24 cellular contexts compared by ENCODE assay signal in the genomic region with DNA sequence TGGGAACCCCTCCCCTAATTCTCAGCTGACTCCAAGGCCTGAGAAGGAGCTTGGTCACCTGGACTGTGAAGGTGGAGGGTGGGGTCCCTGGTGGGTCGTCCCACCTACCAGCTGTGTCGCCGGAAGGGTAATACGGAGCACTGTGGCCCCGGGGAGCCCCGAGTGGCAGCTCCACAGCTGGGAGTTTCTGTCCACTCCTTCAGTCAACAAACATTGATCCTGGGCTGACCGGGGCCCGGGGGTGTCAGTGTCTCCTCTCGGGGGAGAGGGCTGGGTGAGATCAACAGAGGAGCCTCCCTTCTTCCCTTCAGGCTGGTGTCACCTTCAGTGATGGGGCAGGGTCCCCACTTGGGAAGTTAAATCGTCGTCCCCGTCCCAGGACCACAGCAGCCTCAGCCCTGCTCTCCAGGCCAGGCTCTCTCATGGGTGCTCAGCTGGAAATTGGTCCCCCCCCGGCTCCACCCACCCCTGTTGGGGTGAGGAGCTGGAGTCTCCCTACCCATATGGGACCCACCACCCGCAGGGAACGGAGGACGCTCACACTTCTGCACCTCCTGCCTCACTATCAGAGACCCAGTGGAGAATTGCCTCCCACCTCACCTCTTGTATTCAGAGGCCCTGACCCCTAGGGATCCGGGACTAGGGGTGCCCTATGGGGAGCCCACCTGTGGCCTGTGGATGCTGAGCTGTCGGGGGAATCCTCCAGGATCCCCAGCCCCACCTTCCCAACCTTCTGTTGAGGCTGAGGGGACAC. TPM values are rescaled to one million over a fixed set of nuclear protein-coding genes. Genes with fewer than 3 reads are reported as not detected.
A peak's percentile ranks its signal among the peaks of the same experiment; 100 is the strongest.
DNase-seq lines count a peak whose midpoint lies in the region; ATAC-seq, FAIRE-seq and TF ChIP-seq lines count a peak whose summit lies in the region.
"Had no signal": no experiment of that assay in that cellular context is flagged by ENCODE, and none has a peak within 500 bp of the region (broad histone marks: within the 10 kb centered on the region; RNA-seq: fewer than 3 reads in every experiment).

No MANE protein-coding gene starts in this region.

- H3K4me1 ChIP-seq in HEK293 (ENCODE audit: control insufficient read depth, insufficient read depth, low read length) (peaks cover 2% of the 10 kb centered on the region; the same call in 1 of the 2 replicates), K562 (replicated peaks in 1 of 2; ENCODE audit: control insufficient read depth in 2 of 2, insufficient read depth in 2 of 2, low read length in 2 of 2) (peaks cover 0 to 74% of the 10 kb centered on the region in 2 experiments; a peak in 3 of 5 replicates), liver (ENCODE audit: control insufficient read depth in 4 of 4, insufficient read depth in 4 of 4, low read length in 3 of 4) (peaks cover 14 to 29% (median 23%) of the 10 kb centered on the region in 4 donors), osteoblast (ENCODE audit: insufficient read depth, low read length) (no peaks in the 10 kb centered on the region)

- no TSS peak for BruUV-seq in K562 (replicated peaks; lab: Mats Ljungman, UMichigan)

- TF ChIP-seq CTCF in HEK293 (tag by site-specific recombination; IDR thresholded peaks at IDR 0.05) (no peak), K562 (IDR thresholded peaks at IDR 0.05 in 2 of 3, conservative IDR thresholded peaks at IDR 0.05 in 1 of 3; ENCODE audit: insufficient read depth in 2 of 3, low read depth in 1 of 3, low read length in 3 of 3) (no peak), liver (IDR thresholded peaks at IDR 0.05; ENCODE audit: low read depth, low read length, missing input control) (no peak), osteoblast (IDR thresholded peaks at IDR 0.05; ENCODE audit: extremely low read depth, low read depth, low read length) (no peak), osteocyte (IDR thresholded peaks at IDR 0.05) (no peak)

- TF ChIP-seq RAD21 in K562 (CRISPR knock-in tag; conservative IDR thresholded peaks at IDR 0.05 in 1 of 2, IDR thresholded peaks at IDR 0.05 in 1 of 2): no peak
- no peak for TF ChIP-seq RAD21 in liver (IDR thresholded peaks at IDR 0.05)

- H2AFZ ChIP-seq in K562 (ENCODE audit: low read depth, low read length): no peak overlapping the region
- H2AFZ ChIP-seq in osteoblast (ENCODE audit: low read length): no peak overlapping the region

- H3K36me3 ChIP-seq in HEK293 (ENCODE audit: control insufficient read depth in 2 of 2, insufficient read depth in 1 of 2, low read length in 2 of 2) (no peaks in the 10 kb centered on the region), K562 (ENCODE audit: control insufficient read depth, insufficient read depth, low read length) (no peaks in the 10 kb centered on the region), liver (ENCODE audit: control insufficient read depth in 4 of 4, insufficient read depth in 3 of 4, low read depth in 1 of 4, low read length in 3 of 4) (peaks cover 0 to 7% (median 4%) of the 10 kb centered on the region in 4 donors), osteoblast (ENCODE audit: insufficient read depth, low read length) (no peaks in the 10 kb centered on the region)

- H4K20me1 ChIP-seq in K562 (replicated peaks; ENCODE audit: control insufficient read depth, insufficient read depth, low read length) (peaks cover 14% of the 10 kb centered on the region; the same call in 1 of the 2 replicates), osteoblast (ENCODE audit: insufficient read depth, low read length) (no peaks in the 10 kb centered on the region)

- H3K27ac Mint-ChIP-seq in osteocyte (ENCODE audit: unreplicated experiment): no peak overlapping the region
- H3K27ac Mint-ChIP-seq: CD4-positive, alpha-beta T cell had no signal

- in situ Hi-C loops in K562 (cut with MboI): loop anchor here (5.0 kb wide), 1 partner anchor 69 kb away; no protein-coding TSS in a partner anchor

- CTCF ChIA-PET in HEK293 (lab: Yijun Ruan, JAX): interaction anchor here (0.5 to 0.6 kb wide), 2 partner anchors 87 to 567 kb away, joined by 3 read pairs; partner anchors contain the start of genes NDUFAF8 and TEPSIN
- CTCF ChIA-PET in K562 (lab: Yijun Ruan, JAX; ENCODE audit: low intra/inter-chr PET ratio): no interaction called here

- FAIRE-seq in K562 (lab: Jason Lieb, UNC): no peak
- FAIRE-seq: A204.1, D721Med, GM19239, H54 had no signal

- H3K4me1 Mint-ChIP-seq in osteocyte (ENCODE audit: unreplicated experiment): peaks cover 2% of the 10 kb centered on the region

- H3K9ac ChIP-seq in K562 (ENCODE audit: insufficient read depth in 1 of 2, low read depth in 2 of 2, low read length in 2 of 2): peak overlapping the region in 1 of 2 experiments; percentile 68; a peak in 1 of 4 replicates
- no peak overlapping the region for H3K9ac ChIP-seq in liver (ENCODE audit: low read depth in 1 of 2, low read length in 2 of 2)

- TF ChIP-seq EP300 in K562 (IDR thresholded peaks at IDR 0.05; ENCODE audit: low read length): no peak

- no peaks in the 10 kb centered on the region for H3K36me3 Mint-ChIP-seq in osteocyte (ENCODE audit: unreplicated experiment)

- 0 out of 3 replicates have a peak, but pooled peaks have one; percentile 6 for ATAC-seq in K562

- no peaks in the 10 kb centered on the region for H3K9me3 Mint-ChIP-seq in osteocyte (ENCODE audit: unreplicated experiment)
- H3K9me3 Mint-ChIP-seq: CD4-positive, alpha-beta T cell had no signal

- H3K4me3 ChIP-seq in HEK293 (ENCODE audit: low read depth, low read length) (no peak overlapping the region), K562 (no peak overlapping the region), liver (ENCODE audit: low read depth in 1 of 3, low read length in 3 of 3) (peak overlapping the region in 1 of 3 donors; percentile 90), osteoblast (ENCODE audit: insufficient read depth, low read length) (no peak overlapping the region)

- H3K27me3 ChIP-seq in K562 (ENCODE audit: control insufficient read depth in 2 of 2, insufficient read depth in 2 of 2, low read length in 2 of 2) (peaks cover 21 to 83% of the 10 kb centered on the region in 2 experiments; a peak in 4 of 5 replicates), liver (ENCODE audit: control insufficient read depth in 4 of 4, insufficient read depth in 4 of 4, low read length in 3 of 4) (peaks cover 0 to 2% (median 0%) of the 10 kb centered on the region in 4 donors), osteoblast (ENCODE audit: insufficient read depth, low read length) (peaks cover 66% of the 10 kb centered on the region)

- TF ChIP-seq POLR2A in K562 (conservative IDR thresholded peaks at IDR 0.05): no peak

- WGBS in K562 (ENCODE audit: insufficient coverage, low coverage, missing lambda C conversion rate): 3% methylated on average over 17 of the region's 18 CpGs
- WGBS in liver: 59% methylated on average over 18 of the region's 18 CpGs

- H3K9me1 ChIP-seq in K562 (ENCODE audit: control insufficient read depth, insufficient read depth, low read length): no peaks in the 10 kb centered on the region

- H3K27ac ChIP-seq in HEK293 (ENCODE audit: extremely low read depth, low read depth, low read length): no peak overlapping the region
- H3K27ac ChIP-seq in K562 (ENCODE audit: extremely low read depth, low read depth, low read length): no peak overlapping the region
- peak overlapping the region; percentile 78 to 80 for H3K27ac ChIP-seq in liver (ENCODE audit: low read depth in 1 of 2, low read length in 2 of 2)
- H3K27ac ChIP-seq in osteoblast (ENCODE audit: low read depth, low read length): no peak overlapping the region
- H3K27ac ChIP-seq: C4-2B, HL-60 had no signal

- DNase-seq in K562 (ENCODE audit: extremely low read depth in 1 of 4, low spot score in 3 of 4): no peak
- DNase-seq in osteoblast (ENCODE audit: insufficient read length, low spot score, missing footprints): peak; percentile 89
- no peak for DNase-seq in GM03348 (ENCODE audit: low spot score)
- DNase-seq in osteocyte (ENCODE audit: extremely low spot score, unreplicated experiment): no peak
- DNase-seq in NCI-H1930 (lab: John Stamatoyannopoulos, UW): no peak
- DNase-seq: AML-193; Caco-2; CD4-positive, alpha-beta T cell; DMS79; GDM1; IMR-90; Karpas-422; KBM-7 had no signal

- H3K9me3 ChIP-seq in HEK293 (ENCODE audit: control insufficient read depth, insufficient read depth, low read depth, low read length) (no peaks in the 10 kb centered on the region), K562 (replicated peaks; ENCODE audit: control insufficient read depth, insufficient read depth, low read depth, low read length) (peaks cover 3% of the 10 kb centered on the region; the same call in 1 of the 2 replicates), liver (ENCODE audit: control insufficient read depth in 4 of 4, low read length in 3 of 4) (no peaks in the 10 kb centered on the region), osteoblast (ENCODE audit: low read depth, low read length) (no peaks in the 10 kb centered on the region)
- H3K9me3 ChIP-seq: Caco-2 had no signal

- H3K27me3 Mint-ChIP-seq in osteocyte (ENCODE audit: unreplicated experiment): peaks cover 26% of the 10 kb centered on the region

- intact Hi-C loops in K562 (cut with micrococcal nuclease): no loop called here

- no peak overlapping the region for H3K4me3 Mint-ChIP-seq in osteocyte (ENCODE audit: unreplicated experiment)
- H3K4me3 Mint-ChIP-seq: CD4-positive, alpha-beta T cell had no signal

- H3K4me2 ChIP-seq in K562 (ENCODE audit: insufficient read depth, low read length) (no peak overlapping the region), osteoblast (ENCODE audit: insufficient read depth, low read length) (no peak overlapping the region)

- POLR2A ChIA-PET in HEK293 (lab: Yijun Ruan, JAX): interaction anchor here (0.6 to 1.6 kb wide), 5 partner anchors 12 to 213 kb away, joined by 3 to 5 read pairs (median 4); partner anchors contain the start of gene MCRIP1
- POLR2A ChIA-PET in K562 (lab: Yijun Ruan, JAX): interaction anchor here (0.6 to 1.1 kb wide), 4 partner anchors 16 to 293 kb away, joined by 3 read pairs; partner anchors contain the start of gene P4HB

- H3K79me2 ChIP-seq in K562 (ENCODE audit: control insufficient read depth, insufficient read depth, low read length): no peaks in the 10 kb centered on the region
- H3K79me2 ChIP-seq in osteoblast (ENCODE audit: insufficient read depth, low read length): no peaks in the 10 kb centered on the region

RNA-seq across cellular contexts. Expression of gene GCGR, which starts 1.9 kb away (rescaled TPM):
- not detected in 2 replicates for total RNA-seq in K562 (2011; cell fraction: chromatin; rRNA removed; ENCODE audit: low replicate concordance)
- not detected in 2 replicates for total RNA-seq in K562 (2011; cell fraction: nucleolus; rRNA removed)
- not detected in 2 replicates for total RNA-seq in K562 (2011; cell fraction: nucleoplasm; rRNA removed)
- not detected in 2 replicates for total RNA-seq in K562 (2014; rRNA removed)
- total RNA-seq in K562 (2014; rRNA removed; fragmentation: Illumina TruSeq; extraction: Trizol): not detected in 2 replicates
- not detected in 2 replicates for total RNA-seq in K562 (2015; rRNA removed; fragmentation: Illumina TruSeq; extraction: Trizol)
- total RNA-seq in K562 (2021): not detected in 2 replicates
- polyA plus RNA-seq in K562 (2011; rRNA removed): not detected in 2 replicates
- polyA plus RNA-seq in K562 (2011; cell fraction: cytosol; rRNA removed): not detected in 2 replicates
- not detected in 2 replicates for polyA plus RNA-seq in K562 (2011; cell fraction: nucleus; rRNA removed)
- not detected in 2 replicates for polyA plus RNA-seq in K562 (2012)
- polyA plus RNA-seq in K562 (2014; fragmentation: Illumina TruSeq; extraction: Trizol): not detected in 2 replicates
- polyA plus RNA-seq in K562 (2014; fragmentation: Nextera tagmentation; extraction: Ambion mirVana): not detected
- not detected in 2 replicates for polyA plus RNA-seq in K562 (2014; rRNA removed)
- not detected in 2 replicates for polyA minus RNA-seq in K562 (2011; rRNA and poly(A)+ RNA removed)
- polyA minus RNA-seq in K562 (2011; cell fraction: cytosol; rRNA and poly(A)+ RNA removed): not detected in 2 replicates
- not detected in 2 replicates for polyA minus RNA-seq in K562 (2011; cell fraction: nucleus; rRNA and poly(A)+ RNA removed)
- total RNA-seq in liver: 10 to 100 TPM; 20.7 to 72.0 TPM
- 10 to 100 TPM; 42.0 to 55.8 TPM for polyA plus RNA-seq in liver
- under 0.01 TPM in 1 of 2 replicates, not detected in the other for total RNA-seq in osteoblast
- total RNA-seq in osteocyte: not detected in 2 replicates
- total RNA-seq: CD4-positive, alpha-beta T cell; Daoy; HT1080; IMR-90 had no signal
- polyA plus RNA-seq: BJ, IMR-90 had no signal

RNA-seq across cellular contexts. Expression of gene MCRIP1, which starts 27.2 kb away (rescaled TPM):
- 12.2 and 29.2 TPM in 2 replicates for total RNA-seq in K562 (2011; cell fraction: chromatin; rRNA removed; ENCODE audit: low replicate concordance)
- total RNA-seq in K562 (2011; cell fraction: nucleolus; rRNA removed): 23.2 and 24.1 TPM in 2 replicates
- total RNA-seq in K562 (2011; cell fraction: nucleoplasm; rRNA removed): 15.3 and 17.0 TPM in 2 replicates
- 35.8 and 45.4 TPM in 2 replicates for total RNA-seq in K562 (2014; rRNA removed)
- total RNA-seq in K562 (2014; rRNA removed; fragmentation: Illumina TruSeq; extraction: Trizol): 1.5 and 1.7 TPM in 2 replicates
- 21.5 and 25.4 TPM in 2 replicates for total RNA-seq in K562 (2015; rRNA removed; fragmentation: Illumina TruSeq; extraction: Trizol)
- 32.8 and 36.0 TPM in 2 replicates for total RNA-seq in K562 (2021)
- 9.7 and 14.8 TPM in 2 replicates for polyA plus RNA-seq in K562 (2011; rRNA removed)
- polyA plus RNA-seq in K562 (2011; cell fraction: cytosol; rRNA removed): 25.9 and 79.2 TPM in 2 replicates
- polyA plus RNA-seq in K562 (2011; cell fraction: nucleus; rRNA removed): 19.1 and 36.8 TPM in 2 replicates
- polyA plus RNA-seq in K562 (2012): 21.3 and 72.4 TPM in 2 replicates
- polyA plus RNA-seq in K562 (2014; fragmentation: Illumina TruSeq; extraction: Trizol): 6.6 and 24.6 TPM in 2 replicates
- polyA plus RNA-seq in K562 (2014; fragmentation: Nextera tagmentation; extraction: Ambion mirVana): 1 to 10 TPM in 1 of 2 experiments, under 1 TPM in 1; 0.39 to 1.4 TPM
- 24.0 and 35.5 TPM in 2 replicates for polyA plus RNA-seq in K562 (2014; rRNA removed)
- 2.3 and 3.0 TPM in 2 replicates for polyA minus RNA-seq in K562 (2011; rRNA and poly(A)+ RNA removed)
- 14.8 and 15.9 TPM in 2 replicates for polyA minus RNA-seq in K562 (2011; cell fraction: cytosol; rRNA and poly(A)+ RNA removed)
- polyA minus RNA-seq in K562 (2011; cell fraction: nucleus; rRNA and poly(A)+ RNA removed): 3.0 and 4.7 TPM in 2 replicates
- 10 to 100 TPM; 16.6 to 42.0 TPM for total RNA-seq in liver
- polyA plus RNA-seq in liver: 10 to 100 TPM; 24.2 to 28.2 TPM
- total RNA-seq in osteoblast: 136 and 163 TPM in 2 replicates
- total RNA-seq in osteocyte: 169 and 176 TPM in 2 replicates

RNA-seq across cellular contexts. Expression of gene PPP1R27, which starts 29.0 kb away (rescaled TPM):
- total RNA-seq in K562 (2011; cell fraction: chromatin; rRNA removed; ENCODE audit: low replicate concordance): 0.65 TPM in 1 of 2 replicates, not detected in the other
- total RNA-seq in K562 (2011; cell fraction: nucleolus; rRNA removed): 2.4 and 3.2 TPM in 2 replicates
- total RNA-seq in K562 (2011; cell fraction: nucleoplasm; rRNA removed): 0.81 and 0.99 TPM in 2 replicates
- total RNA-seq in K562 (2014; rRNA removed): 6.2 and 6.9 TPM in 2 replicates
- total RNA-seq in K562 (2014; rRNA removed; fragmentation: Illumina TruSeq; extraction: Trizol): 0.26 and 0.29 TPM in 2 replicates
- total RNA-seq in K562 (2015; rRNA removed; fragmentation: Illumina TruSeq; extraction: Trizol): 0.47 and 0.68 TPM in 2 replicates
- 2.1 and 2.3 TPM in 2 replicates for total RNA-seq in K562 (2021)
- 1.2 and 1.5 TPM in 2 replicates for polyA plus RNA-seq in K562 (2011; rRNA removed)
- polyA plus RNA-seq in K562 (2011; cell fraction: cytosol; rRNA removed): 1.9 and 10.6 TPM in 2 replicates
- polyA plus RNA-seq in K562 (2011; cell fraction: nucleus; rRNA removed): 0.65 and 2.8 TPM in 2 replicates
- polyA plus RNA-seq in K562 (2012): 0.32 and 2.5 TPM in 2 replicates
- 0.95 and 2.1 TPM in 2 replicates for polyA plus RNA-seq in K562 (2014; fragmentation: Illumina TruSeq; extraction: Trizol)
- not detected for polyA plus RNA-seq in K562 (2014; fragmentation: Nextera tagmentation; extraction: Ambion mirVana)
- 4.2 and 5.2 TPM in 2 replicates for polyA plus RNA-seq in K562 (2014; rRNA removed)
- polyA minus RNA-seq in K562 (2011; rRNA and poly(A)+ RNA removed): 1.6 TPM in 1 of 2 replicates, not detected in the other
- polyA minus RNA-seq in K562 (2011; cell fraction: cytosol; rRNA and poly(A)+ RNA removed): 2.7 TPM in 1 of 2 replicates, not detected in the other
- polyA minus RNA-seq in K562 (2011; cell fraction: nucleus; rRNA and poly(A)+ RNA removed): 0.40 TPM in 1 of 2 replicates, not detected in the other
- not detected for total RNA-seq in liver
- under 1 TPM; 0.31 to 0.35 TPM for polyA plus RNA-seq in liver
- total RNA-seq in osteoblast: not detected in 2 replicates
- total RNA-seq in osteocyte: 0.62 TPM in 1 of 2 replicates, not detected in the other
- total RNA-seq: CD4-positive, alpha-beta T cell; Daoy; IMR-90 had no signal
- polyA plus RNA-seq: BJ had no signal

RNA-seq across cellular contexts. Expression of gene P4HB, which starts 54.5 kb away (rescaled TPM):
- 722 and 1,069 TPM in 2 replicates for total RNA-seq in K562 (2011; cell fraction: chromatin; rRNA removed; ENCODE audit: low replicate concordance)
- 564 and 610 TPM in 2 replicates for total RNA-seq in K562 (2011; cell fraction: nucleolus; rRNA removed)
- total RNA-seq in K562 (2011; cell fraction: nucleoplasm; rRNA removed): 598 and 659 TPM in 2 replicates
- 587 and 588 TPM in 2 replicates for total RNA-seq in K562 (2014; rRNA removed)
- total RNA-seq in K562 (2014; rRNA removed; fragmentation: Illumina TruSeq; extraction: Trizol): 296 and 325 TPM in 2 replicates
- total RNA-seq in K562 (2015; rRNA removed; fragmentation: Illumina TruSeq; extraction: Trizol): 404 and 420 TPM in 2 replicates
- 437 and 446 TPM in 2 replicates for total RNA-seq in K562 (2021)
- 75.9 and 116 TPM in 2 replicates for polyA plus RNA-seq in K562 (2011; rRNA removed)
- polyA plus RNA-seq in K562 (2011; cell fraction: cytosol; rRNA removed): 46.6 and 61.5 TPM in 2 replicates
- 192 and 245 TPM in 2 replicates for polyA plus RNA-seq in K562 (2011; cell fraction: nucleus; rRNA removed)
- 600 and 818 TPM in 2 replicates for polyA plus RNA-seq in K562 (2012)
- 645 and 729 TPM in 2 replicates for polyA plus RNA-seq in K562 (2014; fragmentation: Illumina TruSeq; extraction: Trizol)
- 10 to 100 TPM in 1 of 2 experiments, 1 to 10 TPM in 1; 4.4 to 14.9 TPM for polyA plus RNA-seq in K562 (2014; fragmentation: Nextera tagmentation; extraction: Ambion mirVana)
- 181 and 191 TPM in 2 replicates for polyA plus RNA-seq in K562 (2014; rRNA removed)
- polyA minus RNA-seq in K562 (2011; rRNA and poly(A)+ RNA removed): 66.8 and 103 TPM in 2 replicates
- 123 and 191 TPM in 2 replicates for polyA minus RNA-seq in K562 (2011; cell fraction: cytosol; rRNA and poly(A)+ RNA removed)
- polyA minus RNA-seq in K562 (2011; cell fraction: nucleus; rRNA and poly(A)+ RNA removed): 89.0 and 193 TPM in 2 replicates
- total RNA-seq in liver: 1,000 to 10,000 TPM; 1,086 to 3,361 TPM
- polyA plus RNA-seq in liver: 1,000 to 10,000 TPM in 1 of 2 donors, 100 to 1,000 TPM in 1; 1,000 to 2,066 TPM
- 1,119 and 1,240 TPM in 2 replicates for total RNA-seq in osteoblast
- total RNA-seq in osteocyte: 792 and 837 TPM in 2 replicates

Comparison
In these comparisons a context has a peak if more than half of its experiments do, and no peak if none do; other contexts are left out.
1. H3K27ac ChIP-seq: peak in liver (2 of 2); none in HEK293 (single experiment), K562 (single experiment) and osteoblast (single experiment).
2. RNA of gene GCGR, which starts 1.9 kb away (total RNA-seq): 20.7 to 72.0 TPM in liver; not detected in K562, under 0.01 TPM in osteoblast and not detected in osteocyte; every median in the first group is over 10 times any median in the second.